In the genomic region with DNA sequence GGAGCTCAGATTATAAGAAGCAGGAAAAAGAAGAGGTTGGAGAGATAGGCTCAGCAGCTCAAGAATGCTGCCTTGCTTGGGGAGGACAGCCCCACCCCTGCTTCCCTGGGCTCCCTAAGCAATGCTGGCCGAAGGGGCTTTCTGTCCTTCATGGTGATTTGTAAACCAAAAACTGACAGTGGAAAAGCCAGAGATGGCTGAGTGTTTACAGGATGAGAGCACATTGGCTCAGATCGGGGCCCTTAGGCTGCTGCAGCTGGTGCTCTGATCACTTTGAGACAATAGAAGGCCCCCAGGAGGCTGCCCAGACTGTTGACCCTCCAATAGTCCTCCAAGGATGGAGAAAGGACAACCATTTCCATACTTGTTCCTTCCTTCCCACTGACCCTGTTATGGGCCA, we compare ENCODE assay signal across 13 cellular contexts.
"Had no signal": no experiment of that assay in that cellular context is flagged by ENCODE, and none has a peak within 500 bp of the region (broad histone marks: within the 10 kb centered on the region; RNA-seq: fewer than 3 reads in every experiment).

No MANE protein-coding gene starts in this region.

- DNase-seq: activated CD4-positive, alpha-beta T cell treated with anti-CD3 and anti-CD28 coated beads, Interleukin-2, amount 10 ng/mL, durations not matched to agents 7 days and 5 days; activated CD8-positive, alpha-beta memory T cell treated with anti-CD3 and anti-CD28 coated beads, Interleukin-2, amount 50 U/mL, for 48 hours; activated gamma-delta T cell treated with Interleukin-2 at 50 U/mL for 16 hours; activated T-cell treated with anti-CD3 and anti-CD28 coated beads, Interleukin-2, amount 50 U/mL, for 72 hours; amniotic stem cell; caudate nucleus; mucosa of descending colon; naive thymus-derived CD8-positive, alpha-beta T cell; stimulated activated CD4-positive, alpha-beta T cell treated with anti-CD3 and anti-CD28 coated beads, Interleukin-15, amount 100 ng/mL, for 24 hours; stimulated activated CD4-positive, alpha-beta T cell treated with anti-CD3 and anti-CD28 coated beads, Interleukin-4, amount 100 ng/mL, for 1 hour; stimulated activated naive CD4-positive, alpha-beta T cell had no signal

- H3K4me3 ChIP-seq: lung, mucosa of descending colon had no signal

- H3K9me3 ChIP-seq: mucosa of descending colon had no signal

- FAIRE-seq: colon had no signal
